7 cellular contexts compared by ENCODE assay signal in genomic region chr16:22098538-22099255, GRCh38. TPM values are rescaled to one million over a fixed set of nuclear protein-coding genes. Genes with fewer than 3 reads are reported as not detected.
DNase-seq lines count a peak whose midpoint lies in the region; ATAC-seq and TF ChIP-seq lines count a peak whose summit lies in the region.

No MANE protein-coding gene starts in this region.

- peak overlapping the region; percentile 37 for H3K4me2 ChIP-seq in DOHH2 (ENCODE audit: low read length)

- H4K20me1 ChIP-seq in DOHH2 (ENCODE audit: control insufficient read depth, insufficient read depth, low read depth, low read length) = no peaks in the 10 kb centered on the region

- TF ChIP-seq CTCF in DOHH2 (IDR thresholded peaks at IDR 0.05; ENCODE audit: low read depth, low read length, poor library complexity, severe bottlenecking) = peak; percentile 78
- peak; percentile 73 for TF ChIP-seq CTCF in choroid plexus epithelial cell (conservative IDR thresholded peaks at IDR 0.05; ENCODE audit: low read depth, low read length)

- ATAC-seq in GM21723 (IDR thresholded peaks at IDR 0.05; ENCODE audit: unreplicated experiment) = no peak

- no peak overlapping the region for H3K27ac ChIP-seq in DOHH2 (ENCODE audit: low read depth, low read length)

- no peaks in the 10 kb centered on the region for H3K36me3 ChIP-seq in DOHH2 (ENCODE audit: control insufficient read depth, low read length)

- H3K4me1 ChIP-seq in DOHH2 (ENCODE audit: control insufficient read depth, low read length) = peaks cover 2% of the 10 kb centered on the region; the same call in 1 of the 2 replicates

- H3K27me3 ChIP-seq in DOHH2 (ENCODE audit: control insufficient read depth, low read length) = peaks cover 12% of the 10 kb centered on the region

- peak; percentile 62 for DNase-seq in HT1080 (ENCODE audit: low read depth)
- peak; percentile 76 for DNase-seq in OCI-M1 (lab: John Stamatoyannopoulos, UW)
- DNase-seq in choroid plexus epithelial cell (ENCODE audit: low read depth) = peak; percentile 66
- peak; percentile 40 for DNase-seq in medulla oblongata (ENCODE audit: extremely low spot score)
- no peak for DNase-seq in cortex of kidney (lab: John Stamatoyannopoulos, UW)

- H3F3A ChIP-seq in DOHH2 (ENCODE audit: control insufficient read depth, insufficient read depth) = no peaks in the 10 kb centered on the region

- H3K79me2 ChIP-seq in DOHH2 (ENCODE audit: control insufficient read depth, low read length) = no peaks in the 10 kb centered on the region

- H3K9me3 ChIP-seq in DOHH2 (ENCODE audit: control insufficient read depth, insufficient read depth, low read length) = no peaks in the 10 kb centered on the region

- H3K9me2 ChIP-seq in DOHH2 (replicated peaks; ENCODE audit: control insufficient read depth, low read length) = no peaks in the 10 kb centered on the region

- H3K4me3 ChIP-seq in DOHH2 (ENCODE audit: low read length) (no peak overlapping the region), choroid plexus epithelial cell (ENCODE audit: low read depth, low read length) (no peak overlapping the region)

RNA-seq across cellular contexts. Expression of gene VWA3A, which starts 6.4 kb away (rescaled TPM):
- not detected in 2 replicates for total RNA-seq in HT1080 (2014; rRNA removed; shearing (Covaris generic))
- not detected in 2 replicates for polyA plus RNA-seq in HT1080 (2015; cell fraction: cytosol; rRNA removed)
- polyA plus RNA-seq in HT1080 (2015; cell fraction: nucleus; rRNA removed) = not detected in 2 replicates
